In the genomic region with DNA sequence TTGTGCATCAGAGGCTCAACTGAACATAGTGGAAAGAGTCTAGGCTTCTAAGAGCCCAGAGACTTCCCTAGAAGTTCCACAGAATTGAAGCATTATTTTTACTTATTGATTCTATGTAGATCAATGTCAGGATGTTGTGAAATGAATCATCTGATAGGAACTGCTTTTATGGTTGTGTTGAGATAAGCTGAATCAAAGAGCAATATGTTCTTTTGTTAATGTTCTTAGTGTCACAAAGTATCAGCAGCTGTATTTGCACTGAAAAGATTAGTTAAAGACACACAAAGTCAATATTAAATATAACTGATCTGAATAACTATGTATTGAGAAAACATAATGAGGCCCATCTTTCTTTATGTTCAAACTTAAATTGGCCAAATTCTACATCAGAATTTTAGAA, we compare ENCODE assay signal across 34 cellular contexts.
"Had no signal": no experiment of that assay in that cellular context is flagged by ENCODE, and none has a peak within 500 bp of the region (broad histone marks: within the 10 kb centered on the region; RNA-seq: fewer than 3 reads in every experiment).

No MANE protein-coding gene starts in this region.

- H3K36me3 Mint-ChIP-seq: activated CD4-positive, alpha-beta memory T cell treated with anti-CD3 and anti-CD28 coated beads for 36 hours; activated naive CD4-positive, alpha-beta T cell treated with anti-CD3 and anti-CD28 coated beads, Interleukin-2, amount 50 U/mL, for 72 hours; activated naive CD8-positive, alpha-beta T cell treated with anti-CD3 and anti-CD28 coated beads for 36 hours had no signal

- H3K9me3 ChIP-seq: adrenal gland, body of pancreas, breast epithelium had no signal

- DNase-seq: activated B cell treated with CpG ODN at 0.5 μM for 24 hours; activated CD4-positive, alpha-beta memory T cell treated with anti-CD3 and anti-CD28 coated beads for 36 hours; activated CD4-positive, alpha-beta T cell treated with anti-CD3 and anti-CD28 coated beads for 4 hours; activated CD4-positive, alpha-beta T cell treated with anti-CD3 and anti-CD28 coated beads, Interleukin-2, amount 10 ng/mL, durations not matched to agents 24 days and 14 days; activated CD4-positive, alpha-beta T cell treated with anti-CD3 and anti-CD28 coated beads, Interleukin-2, amount 50 U/mL, for 1 hour; activated CD4-positive, alpha-beta T cell treated with anti-CD3 and anti-CD28 coated beads, Interleukin-2, amount 50 U/mL, for 4 hours; activated CD4-positive, CD25-positive, alpha-beta regulatory T cell treated with anti-CD3 and anti-CD28 coated beads, Interleukin-2, amount 50 U/mL, for 72 hours; activated CD8-positive, alpha-beta memory T cell treated with anti-CD3 and anti-CD28 coated beads, Interleukin-2, amount 50 U/mL, for 4 hours; activated effector memory CD4-positive, alpha-beta T cell treated with anti-CD3 and anti-CD28 coated beads, Interleukin-2, amount 50 U/mL, for 16 hours; activated gamma-delta T cell treated with Interleukin-2 at 50 U/mL for 16 hours; activated naive CD4-positive, alpha-beta T cell; activated naive CD4-positive, alpha-beta T cell treated with anti-CD3 and anti-CD28 coated beads for 36 hours; activated naive CD4-positive, alpha-beta T cell treated with anti-CD3 and anti-CD28 coated beads, Interleukin-2, amount 50 U/mL, for 16 hours; activated naive CD8-positive, alpha-beta T cell treated with anti-CD3 and anti-CD28 coated beads for 36 hours; activated T-cell treated with anti-CD3 and anti-CD28 coated beads for 4 hours; activated T-cell treated with anti-CD3 and anti-CD28 coated beads, Interleukin-2, amount 50 U/mL, for 1 hour; activated T-cell treated with anti-CD3 and anti-CD28 coated beads, Interleukin-2, amount 50 U/mL, for 4 hours; activated T-cell treated with anti-CD3 and anti-CD28 coated beads, Interleukin-2, amount 50 U/mL, for 72 hours; adrenal gland; amniotic stem cell; aorta; body of pancreas; brain microvascular endothelial cell; central memory CD4-positive, alpha-beta T cell; T-helper 1 cell; T-helper 9 cell had no signal

- FAIRE-seq: astrocyte, TTC549 had no signal

- H3K4me1 ChIP-seq: adrenal gland, body of pancreas, breast epithelium had no signal

- H3K4me3 ChIP-seq: adrenal gland, body of pancreas, breast epithelium had no signal

- H3K27ac Mint-ChIP-seq: activated B cell treated with CpG ODN at 0.5 μM for 24 hours; activated CD4-positive, alpha-beta memory T cell treated with anti-CD3 and anti-CD28 coated beads for 36 hours; activated CD4-positive, alpha-beta T cell treated with anti-CD3 and anti-CD28 coated beads, Interleukin-2, amount 10 ng/mL, durations not matched to agents 24 days and 14 days; activated naive CD4-positive, alpha-beta T cell treated with anti-CD3 and anti-CD28 coated beads for 36 hours; activated naive CD4-positive, alpha-beta T cell treated with anti-CD3 and anti-CD28 coated beads, Interleukin-2, amount 50 U/mL, for 72 hours; activated naive CD8-positive, alpha-beta T cell treated with anti-CD3 and anti-CD28 coated beads for 36 hours; activated T-cell treated with anti-CD3 and anti-CD28 coated beads, Interleukin-2, amount 50 U/mL, for 72 hours; activated T-helper 1 cell treated with anti-CD3 and anti-CD28 coated beads, Interleukin-12 subunit alpha, Interleukin-12 subunit beta, Interleukin-2, Interleukin-4 antibody, amounts not matched to agents 30 ng/mL and 10 ng/mL and 1 ng/mL, durations not matched to agents 14 hours and 24 hours and 36 hours; activated T-helper 17 cell treated with anti-CD3 and anti-CD28 coated beads, Interleukin-2, amount 50 U/mL, for 72 hours; T-helper 1 cell treated with Interleukin-12 subunit alpha and Interleukin-12 subunit beta and Interleukin-4 antibody, amounts not matched to agents 30 μg/mL and 1 μg/mL, for 36 hours; T-helper 2 cell treated with Interferon-gamma antibody and Interleukin-4, amounts not matched to agents 5 μg/mL and 100 μg/mL, for 36 hours had no signal

- H3K36me3 ChIP-seq: adrenal gland, brain microvascular endothelial cell, breast epithelium had no signal

- H3K27me3 Mint-ChIP-seq: activated B cell treated with CpG ODN at 0.5 μM for 24 hours; activated CD4-positive, alpha-beta memory T cell treated with anti-CD3 and anti-CD28 coated beads for 36 hours; activated CD4-positive, alpha-beta T cell treated with anti-CD3 and anti-CD28 coated beads, Interleukin-2, amount 10 ng/mL, durations not matched to agents 24 days and 14 days; activated naive CD8-positive, alpha-beta T cell treated with anti-CD3 and anti-CD28 coated beads for 36 hours; activated T-helper 17 cell treated with anti-CD3 and anti-CD28 coated beads, Interleukin-2, amount 50 U/mL, for 72 hours had no signal

- H3K9me3 Mint-ChIP-seq: activated CD4-positive, alpha-beta T cell treated with anti-CD3 and anti-CD28 coated beads, Interleukin-2, amount 10 ng/mL, durations not matched to agents 24 days and 14 days; activated T-helper 1 cell treated with anti-CD3 and anti-CD28 coated beads, Interleukin-12 subunit alpha, Interleukin-12 subunit beta, Interleukin-2, Interleukin-4 antibody, amounts not matched to agents 30 ng/mL and 10 ng/mL and 1 ng/mL, durations not matched to agents 14 hours and 24 hours and 36 hours had no signal

- H3K4me3 Mint-ChIP-seq: activated B cell treated with CpG ODN at 0.5 μM for 24 hours; activated CD4-positive, alpha-beta memory T cell treated with anti-CD3 and anti-CD28 coated beads for 36 hours; activated CD4-positive, alpha-beta T cell treated with anti-CD3 and anti-CD28 coated beads, Interleukin-2, amount 10 ng/mL, durations not matched to agents 24 days and 14 days; activated naive CD4-positive, alpha-beta T cell treated with anti-CD3 and anti-CD28 coated beads for 36 hours; activated naive CD8-positive, alpha-beta T cell treated with anti-CD3 and anti-CD28 coated beads for 36 hours; activated T-cell treated with anti-CD3 and anti-CD28 coated beads, Interleukin-2, amount 50 U/mL, for 4 hours; activated T-cell treated with anti-CD3 and anti-CD28 coated beads, Interleukin-2, amount 50 U/mL, for 72 hours; activated T-helper 1 cell treated with anti-CD3 and anti-CD28 coated beads, Interleukin-12 subunit alpha, Interleukin-12 subunit beta, Interleukin-2, Interleukin-4 antibody, amounts not matched to agents 30 ng/mL and 10 ng/mL and 1 ng/mL, durations not matched to agents 14 hours and 24 hours and 36 hours; activated T-helper 17 cell treated with anti-CD3 and anti-CD28 coated beads, Interleukin-2, amount 50 U/mL, for 72 hours; T-helper 1 cell treated with Interleukin-12 subunit alpha and Interleukin-12 subunit beta and Interleukin-4 antibody, amounts not matched to agents 30 μg/mL and 1 μg/mL, for 36 hours; T-helper 2 cell treated with Interferon-gamma antibody and Interleukin-4, amounts not matched to agents 5 μg/mL and 100 μg/mL, for 36 hours had no signal

- ATAC-seq: activated naive CD4-positive, alpha-beta T cell treated with anti-CD3 and anti-CD28 coated beads, Interleukin-2, amount 50 U/mL, for 72 hours; activated T-cell treated with anti-CD3 and anti-CD28 coated beads, Interleukin-2, amount 50 U/mL, for 4 hours; activated T-cell treated with anti-CD3 and anti-CD28 coated beads, Interleukin-2, amount 50 U/mL, for 72 hours; activated T-helper 17 cell treated with anti-CD3 and anti-CD28 coated beads, Interleukin-2, amount 50 U/mL, for 72 hours; body of pancreas had no signal

- H3K4me1 Mint-ChIP-seq: activated B cell treated with CpG ODN at 0.5 μM for 24 hours; activated CD4-positive, alpha-beta T cell treated with anti-CD3 and anti-CD28 coated beads, Interleukin-2, amount 10 ng/mL, durations not matched to agents 24 days and 14 days; activated naive CD8-positive, alpha-beta T cell treated with anti-CD3 and anti-CD28 coated beads for 36 hours; activated T-helper 17 cell treated with anti-CD3 and anti-CD28 coated beads, Interleukin-2, amount 50 U/mL, for 72 hours had no signal
